Comparison of ENCODE assay signal across 8 cellular contexts in genomic region chr4:10095296-10095991, GRCh38. TPM values are rescaled to one million over a fixed set of nuclear protein-coding genes. Genes with fewer than 3 reads are reported as not detected.
DNase-seq lines count a peak whose midpoint lies in the region; ATAC-seq and TF ChIP-seq lines count a peak whose summit lies in the region.

No MANE protein-coding gene starts in this region.

- H3K36me3 Mint-ChIP-seq in stimulated activated effector memory CD8-positive, alpha-beta T cell treated with anti-CD3 and anti-CD28 coated beads, Interleukin-12 subunit alpha, Interleukin-12 subunit beta, amount 100 ng/mL, for 72 hours, result peaks cover 100% of the 10 kb centered on the region

- no peaks in the 10 kb centered on the region for H3K9me3 ChIP-seq in gastroesophageal sphincter

- peak overlapping the region; percentile 98 for H3K27ac ChIP-seq in RWPE1
- peak overlapping the region; percentile 54 to 99 (median 94) for H3K27ac ChIP-seq in gastroesophageal sphincter

- H3K4me1 Mint-ChIP-seq in stimulated activated effector memory CD8-positive, alpha-beta T cell treated with anti-CD3 and anti-CD28 coated beads, Interleukin-12 subunit alpha, Interleukin-12 subunit beta, amount 100 ng/mL, for 72 hours, result peaks cover 89% of the 10 kb centered on the region

- no peak for TF ChIP-seq EP300 in gastroesophageal sphincter (IDR thresholded peaks at IDR 0.05)

- peak overlapping the region; percentile 98 for H3K27ac Mint-ChIP-seq in stimulated activated effector memory CD8-positive, alpha-beta T cell treated with anti-CD3 and anti-CD28 coated beads, Interleukin-12 subunit alpha, Interleukin-12 subunit beta, amount 100 ng/mL, for 72 hours

- CTCF ChIA-PET in RWPE1 (lab: Yijun Ruan, JAX), result no interaction called here

- ATAC-seq in GM21447 (IDR thresholded peaks at IDR 0.05; ENCODE audit: unreplicated experiment) (peak; percentile 24), gastroesophageal sphincter (no peak), GM19452 (IDR thresholded peaks at IDR 0.05; ENCODE audit: unreplicated experiment) (no peak), GM18517 (IDR thresholded peaks at IDR 0.05; ENCODE audit: unreplicated experiment) (no peak)
- peak; percentile 62 for ATAC-seq in stimulated activated effector memory CD8-positive, alpha-beta T cell treated with anti-CD3 and anti-CD28 coated beads, Interleukin-12 subunit alpha, Interleukin-12 subunit beta, amount 100 ng/mL, for 72 hours

- no peak for TF ChIP-seq POLR2A in gastroesophageal sphincter (IDR thresholded peaks at IDR 0.05)

- H3K4me1 ChIP-seq in gastroesophageal sphincter, result peaks cover 12 to 100% (median 68%) of the 10 kb centered on the region in 3 donors

- no peaks in the 10 kb centered on the region for H3K9me3 Mint-ChIP-seq in stimulated activated effector memory CD8-positive, alpha-beta T cell treated with anti-CD3 and anti-CD28 coated beads, Interleukin-12 subunit alpha, Interleukin-12 subunit beta, amount 100 ng/mL, for 72 hours

- TF ChIP-seq CTCF in RWPE1 (conservative IDR thresholded peaks at IDR 0.05; ENCODE audit: low read depth), result no peak
- no peak for TF ChIP-seq CTCF in gastroesophageal sphincter (IDR thresholded peaks at IDR 0.05)

- H3K36me3 ChIP-seq in gastroesophageal sphincter, result peaks cover 0 to 98% of the 10 kb centered on the region in 2 donors

- POLR2A ChIA-PET in RWPE1 (lab: Yijun Ruan, JAX; ENCODE audit: low non-redundant PET), result interaction anchor here (1.0 kb wide), 1 partner anchor 23 kb away, joined by 4 read pairs; no protein-coding TSS in a partner anchor

- H3K4me3 ChIP-seq in gastroesophageal sphincter, result no peak overlapping the region

- 83 to 100% methylated on average over 1 to 9 of the region's 13 CpGs for WGBS in gastroesophageal sphincter (ENCODE audit: low coverage in 1 of 2), 2 donors

- DNase-seq in RWPE1 (ENCODE audit: low spot score), result no peak
- peak in 1 of 2 donors; percentile 81 for DNase-seq in stimulated activated effector memory CD8-positive, alpha-beta T cell treated with anti-CD3 and anti-CD28 coated beads, Interleukin-12 subunit alpha, Interleukin-12 subunit beta, amount 100 ng/mL, for 72 hours (ENCODE audit: low spot score in 2 of 2)
- no peak for DNase-seq in NCI-H748 (lab: John Stamatoyannopoulos, UW; ENCODE audit: unreplicated experiment)
- no peak for DNase-seq in NCI-H446 treated with DMSO at 0.1 percent for 48 hours (lab: John Stamatoyannopoulos, UW)

- H3K4me3 Mint-ChIP-seq in stimulated activated effector memory CD8-positive, alpha-beta T cell treated with anti-CD3 and anti-CD28 coated beads, Interleukin-12 subunit alpha, Interleukin-12 subunit beta, amount 100 ng/mL, for 72 hours, result peak overlapping the region; percentile 83

- H3K27me3 ChIP-seq in gastroesophageal sphincter, result no peaks in the 10 kb centered on the region

RNA-seq across cellular contexts. Expression of gene WDR1, which starts 21.2 kb away (rescaled TPM):
- 100 to 1,000 TPM; 353 to 530 (median 419) TPM for total RNA-seq in gastroesophageal sphincter

Comparison
In these comparisons a context has a peak if more than half of its experiments do, and no peak if none do; other contexts are left out.
1. ATAC-seq: peak in GM21447 (single experiment) and stimulated activated effector memory CD8-positive, alpha-beta T cell treated with anti-CD3 and anti-CD28 coated beads, Interleukin-12 subunit alpha, Interleukin-12 subunit beta, amount 100 ng/mL, for 72 hours (single experiment); none in gastroesophageal sphincter (single experiment), GM19452 (single experiment) and GM18517 (single experiment).